In genomic region chr17:77089949-77090348, GRCh38 we compare ENCODE assay signal across 8 cellular contexts. TPM values are rescaled to one million over a fixed set of nuclear protein-coding genes. Genes with fewer than 3 reads are reported as not detected.
A peak's percentile ranks its signal among the peaks of the same experiment; 100 is the strongest.
DNase-seq lines count a peak whose midpoint lies in the region; ATAC-seq and TF ChIP-seq lines count a peak whose summit lies in the region.
"Not testable (repeated sequence)": the region's sequence is repeated elsewhere in the genome, so short reads cannot be mapped to it uniquely, and the experiment has no call there.

No MANE protein-coding gene starts in this region.

- not testable (repeated sequence) for H3K27ac ChIP-seq in CD8-positive, alpha-beta T cell (ENCODE audit: low read depth, low read length); HL-60 (replicated peaks); SK-N-MC; iPS-18a (ENCODE audit: low read length)
- peak overlapping the region in 3 of 4 donors; percentile 90 to 91 (median 91) for H3K27ac ChIP-seq in transverse colon

- H3K27ac Mint-ChIP-seq in CD8-positive, alpha-beta T cell: peak overlapping the region; percentile 67
- peak overlapping the region in 2 of 5 experiments; percentile 24 to 97 for H3K27ac Mint-ChIP-seq in brain
- not testable (repeated sequence) for H3K27ac Mint-ChIP-seq in neural crest cell (ENCODE audit: unreplicated experiment)

- H3K4me1 Mint-ChIP-seq in CD8-positive, alpha-beta T cell (ENCODE audit: low read depth): peaks cover 50% of the 10 kb centered on the region
- H3K4me1 Mint-ChIP-seq in activated T-cell treated with anti-CD3 and anti-CD28 coated beads, Interleukin-2, amount 50 U/mL, for 4 hours (ENCODE audit: low read depth): peaks cover 41% of the 10 kb centered on the region
- H3K4me1 Mint-ChIP-seq in brain (peaks cover 62% of the 10 kb centered on the region), neural crest cell (peaks cover 40% of the 10 kb centered on the region)

- peaks cover 56% of the 10 kb centered on the region for H3K36me3 Mint-ChIP-seq in CD8-positive, alpha-beta T cell
- peaks cover 34% of the 10 kb centered on the region for H3K36me3 Mint-ChIP-seq in activated T-cell treated with anti-CD3 and anti-CD28 coated beads, Interleukin-2, amount 50 U/mL, for 4 hours (ENCODE audit: insufficient read depth)
- H3K36me3 Mint-ChIP-seq in brain (peaks cover 47% of the 10 kb centered on the region), neural crest cell (ENCODE audit: low read depth) (peaks cover 11% of the 10 kb centered on the region)

- 83 to 95% methylated on average over 8 to 10 of the region's 10 CpGs for WGBS in transverse colon (ENCODE audit: low coverage in 1 of 2), 2 donors

- not testable (repeated sequence) for ATAC-seq in CD8-positive, alpha-beta T cell; activated T-cell treated with anti-CD3 and anti-CD28 coated beads, Interleukin-2, amount 50 U/mL, for 4 hours

- peaks cover 21% of the 10 kb centered on the region for H3K36me3 ChIP-seq in CD8-positive, alpha-beta T cell (ENCODE audit: insufficient read depth, low read length)
- H3K36me3 ChIP-seq in SK-N-MC (ENCODE audit: insufficient read depth, low read length) (peaks cover 62% of the 10 kb centered on the region), iPS-18a (ENCODE audit: control insufficient read depth, low read depth, low read length) (peaks cover 45% of the 10 kb centered on the region), transverse colon (peaks cover 0 to 16% (median 6%) of the 10 kb centered on the region in 4 donors)

- not testable (repeated sequence) for DNase-seq in CD8-positive, alpha-beta T cell; HL-60 (ENCODE audit: low read depth in 1 of 2, low spot score in 1 of 2); SK-N-MC (ENCODE audit: low read depth, low spot score); activated T-cell treated with anti-CD3 and anti-CD28 coated beads, Interleukin-2, amount 50 U/mL, for 4 hours; neural crest cell (ENCODE audit: low read depth, low spot score); transverse colon

- not testable (repeated sequence) for H3K9me3 Mint-ChIP-seq in CD8-positive, alpha-beta T cell; activated T-cell treated with anti-CD3 and anti-CD28 coated beads, Interleukin-2, amount 50 U/mL, for 4 hours; brain; neural crest cell

- peak overlapping the region; percentile 98 for H3K4me3 Mint-ChIP-seq in CD8-positive, alpha-beta T cell
- peak overlapping the region; percentile 96 for H3K4me3 Mint-ChIP-seq in activated T-cell treated with anti-CD3 and anti-CD28 coated beads, Interleukin-2, amount 50 U/mL, for 4 hours
- peak overlapping the region; percentile 68 to 98 (median 94) for H3K4me3 Mint-ChIP-seq in brain
- H3K4me3 Mint-ChIP-seq in neural crest cell: peak overlapping the region; percentile 73

- not testable (repeated sequence) for TF ChIP-seq POLR2A in transverse colon (IDR thresholded peaks at IDR 0.05)

- H3K9ac ChIP-seq in SK-N-MC (ENCODE audit: insufficient read length): peak overlapping the region; percentile 26
- not testable (repeated sequence) for H3K9ac ChIP-seq in iPS-18a (ENCODE audit: low read length)

- H3K27me3 Mint-ChIP-seq in CD8-positive, alpha-beta T cell (ENCODE audit: low read depth); activated T-cell treated with anti-CD3 and anti-CD28 coated beads, Interleukin-2, amount 50 U/mL, for 4 hours (ENCODE audit: low read depth); brain; neural crest cell (ENCODE audit: low read depth): not testable (repeated sequence)

- TF ChIP-seq CTCF in CD8-positive, alpha-beta T cell (IDR thresholded peaks at IDR 0.05); HL-60 (IDR thresholded peaks at IDR 0.05; ENCODE audit: insufficient read depth, low read length); brain (conservative IDR thresholded peaks at IDR 0.05); neural crest cell (conservative IDR thresholded peaks at IDR 0.05); transverse colon (IDR thresholded peaks at IDR 0.05): not testable (repeated sequence)

- CTCF ChIA-PET in CD8-positive, alpha-beta T cell (lab: Charles Lee): interaction anchor here (0.6 to 0.9 kb wide), 3 partner anchors 14 to 222 kb away, joined by 3 to 4 read pairs (median 4); partner anchors contain the start of gene MGAT5B

- H3K4me1 ChIP-seq in CD8-positive, alpha-beta T cell (ENCODE audit: insufficient read depth, low read length): peaks cover 37% of the 10 kb centered on the region
- H3K4me1 ChIP-seq in iPS-18a (ENCODE audit: control insufficient read depth, low read depth, low read length): not testable (repeated sequence)
- peaks cover 7 to 33% (median 19%) of the 10 kb centered on the region in 4 donors for H3K4me1 ChIP-seq in transverse colon

- POLR2A ChIA-PET in CD8-positive, alpha-beta T cell (lab: Charles Lee): not testable (repeated sequence)

- intact Hi-C loops in CD8-positive, alpha-beta T cell (cut with DNase I, micrococcal nuclease): loop anchor here (2.0 to 10.0 kb wide), 5 partner anchors 37 to 735 kb away; partner anchors contain the start of genes SEC14L1 (in 1 of the 2) and SRSF2 (in 1 of the 2)
- intact Hi-C loops in transverse colon (cut with DNase I; ENCODE audit: low total_unique reads): loop anchor here (5.0 kb wide), 1 partner anchor 52 kb away; the partner anchor contains the start of gene SEC14L1

- not testable (repeated sequence) for TF ChIP-seq EP300 in transverse colon (IDR thresholded peaks at IDR 0.05; ENCODE audit: low read depth)

- in situ Hi-C loops in transverse colon (cut with MboI; ENCODE audit: low pct_ligation_motif_present in 1 of 4, low pct_unique_long_range_greater_than_20kb in 1 of 4, low sequenced_read_pairs in 3 of 4): loop anchor here (5.0 to 10.0 kb wide), 4 partner anchors 155 to 165 kb away; no protein-coding TSS in a partner anchor

- not testable (repeated sequence) for H3K9me3 ChIP-seq in CD8-positive, alpha-beta T cell (ENCODE audit: low read length); SK-N-MC (ENCODE audit: low read depth, low read length); iPS-18a (ENCODE audit: control insufficient read depth, low read depth, low read length); transverse colon

- H3K27me3 ChIP-seq in CD8-positive, alpha-beta T cell (ENCODE audit: insufficient read depth, low read length); HL-60 (ENCODE audit: insufficient read depth, poor library complexity, severe bottlenecking); iPS-18a (ENCODE audit: control insufficient read depth, insufficient read depth, low read length); transverse colon: not testable (repeated sequence)

- H3K4me3 ChIP-seq in CD8-positive, alpha-beta T cell (ENCODE audit: low read depth, low read length): not testable (repeated sequence)
- H3K4me3 ChIP-seq in HL-60 (replicated peaks; ENCODE audit: insufficient read depth, low read length): peak overlapping the region; percentile 65
- H3K4me3 ChIP-seq in SK-N-MC: peak overlapping the region; percentile 87
- H3K4me3 ChIP-seq in iPS-18a (ENCODE audit: low read length): peak overlapping the region; percentile 78
- H3K4me3 ChIP-seq in transverse colon: peak overlapping the region in 1 of 4 donors; percentile 74

RNA-seq across cellular contexts. Expression of gene SEC14L1, which starts 50.8 kb away (rescaled TPM):
- 100 to 1,000 TPM; 114 to 118 TPM for total RNA-seq in CD8-positive, alpha-beta T cell
- 10 to 100 TPM; 26.5 to 36.9 (median 27.4) TPM for total RNA-seq in activated T-cell treated with anti-CD3 and anti-CD28 coated beads, Interleukin-2, amount 50 U/mL, for 4 hours
- polyA plus RNA-seq in brain (ENCODE audit: insufficient read depth, low read depth, low replicate concordance): 129 TPM
- 108 TPM in 2 replicates for total RNA-seq in neural crest cell
- 10 to 100 TPM; 16.8 to 34.6 (median 23.8) TPM for total RNA-seq in transverse colon
